In the genomic region with DNA sequence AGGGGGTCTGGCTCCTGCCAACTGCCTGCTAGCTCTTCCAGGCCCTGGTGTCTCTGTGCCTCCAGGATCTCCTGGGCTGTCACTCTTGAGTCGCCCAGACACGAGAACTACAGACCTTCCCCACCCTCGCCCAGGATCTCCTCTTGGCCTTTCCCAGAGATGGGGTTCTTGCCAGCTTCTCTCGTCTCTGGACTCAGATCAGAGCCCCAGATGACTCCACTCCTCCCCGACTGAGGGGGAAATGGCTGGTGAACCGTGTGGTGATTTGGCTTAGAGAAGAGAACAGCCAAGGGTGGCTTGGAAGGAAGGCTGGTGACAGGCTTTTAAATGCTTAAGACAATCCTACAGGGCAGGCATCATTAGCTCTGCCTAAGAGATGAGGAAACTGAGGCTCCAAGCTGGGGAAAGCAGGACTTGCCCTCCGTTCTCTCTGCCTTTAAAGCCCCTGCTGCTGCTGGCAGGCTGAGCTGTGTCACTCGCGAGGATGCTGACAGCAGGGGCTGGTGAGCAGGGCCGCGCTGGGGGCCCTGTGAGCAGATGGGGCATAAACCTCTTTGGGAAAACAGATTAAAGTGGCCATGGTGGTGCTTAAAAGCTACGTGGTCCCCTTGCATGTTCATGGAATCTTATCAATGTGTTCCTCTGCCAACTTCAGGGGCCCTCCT, we compare ENCODE assay signal across 19 cellular contexts.
"Had no signal": no experiment of that assay in that cellular context is flagged by ENCODE, and none has a peak within 500 bp of the region (broad histone marks: within the 10 kb centered on the region; RNA-seq: fewer than 3 reads in every experiment).

No MANE protein-coding gene starts in this region.

- H3K4me1 Mint-ChIP-seq: mesothelial cell of epicardium had no signal

- H3K9me3 Mint-ChIP-seq: activated CD4-positive, alpha-beta memory T cell treated with anti-CD3 and anti-CD28 coated beads, Interleukin-2, amount 10 ng/mL, durations not matched to agents 7 days and 5 days; activated CD4-positive, alpha-beta T cell treated with anti-CD3 and anti-CD28 coated beads, Interleukin-2, amount 10 ng/mL, durations not matched to agents 24 days and 14 days; activated T-helper 1 cell treated with anti-CD3 and anti-CD28 coated beads, Interleukin-12 subunit alpha, Interleukin-12 subunit beta, Interleukin-2, Interleukin-4 antibody, amounts not matched to agents 30 ng/mL and 10 ng/mL and 1 ng/mL, durations not matched to agents 14 hours and 24 hours and 36 hours had no signal

- H3K4me3 Mint-ChIP-seq: activated CD4-positive, alpha-beta memory T cell treated with anti-CD3 and anti-CD28 coated beads, Interleukin-2, amount 10 ng/mL, durations not matched to agents 7 days and 5 days; activated CD4-positive, alpha-beta T cell treated with anti-CD3 and anti-CD28 coated beads, Interleukin-2, amount 10 ng/mL, durations not matched to agents 24 days and 14 days; activated T-helper 1 cell treated with anti-CD3 and anti-CD28 coated beads, Interleukin-12 subunit alpha, Interleukin-12 subunit beta, Interleukin-2, Interleukin-4 antibody, amounts not matched to agents 30 ng/mL and 10 ng/mL and 1 ng/mL, durations not matched to agents 14 hours and 24 hours and 36 hours; mesothelial cell of epicardium; naive thymus-derived CD8-positive, alpha-beta T cell had no signal

- ATAC-seq: body of pancreas; gastroesophageal sphincter; naive thymus-derived CD8-positive, alpha-beta T cell had no signal

- H3K36me3 Mint-ChIP-seq: mesothelial cell of epicardium; naive thymus-derived CD8-positive, alpha-beta T cell; neural progenitor cell had no signal

- H3K27me3 Mint-ChIP-seq: activated CD4-positive, alpha-beta T cell treated with anti-CD3 and anti-CD28 coated beads, Interleukin-2, amount 10 ng/mL, durations not matched to agents 24 days and 14 days had no signal

- DNase-seq: activated CD4-positive, alpha-beta memory T cell treated with anti-CD3 and anti-CD28 coated beads, Interleukin-2, amount 10 ng/mL, durations not matched to agents 7 days and 5 days; activated CD4-positive, alpha-beta T cell treated with anti-CD3 and anti-CD28 coated beads, Interleukin-2, amount 10 ng/mL, durations not matched to agents 24 days and 14 days; activated gamma-delta T cell; activated naive CD4-positive, alpha-beta T cell treated with anti-CD3 and anti-CD28 coated beads, Interleukin-2, amount 50 U/mL, for 16 hours; anterior cingulate cortex; body of pancreas; esophagus squamous epithelium; head of caudate nucleus; hypothalamus; left ventricle myocardium inferior; naive thymus-derived CD8-positive, alpha-beta T cell; stimulated activated CD4-positive, alpha-beta T cell treated with anti-CD3 and anti-CD28 coated beads, Interleukin-2, amount 100 ng/mL, for 48 hours; stimulated activated CD8-positive, alpha-beta memory T cell treated with anti-CD3 and anti-CD28 coated beads, Interleukin-4, amount 100 ng/mL, for 48 hours; stimulated activated naive CD4-positive, alpha-beta T cell treated with Interleukin-2 at 50 U/mL for 16 hours; T-helper 2 cell had no signal

- H3K27ac Mint-ChIP-seq: activated CD4-positive, alpha-beta memory T cell treated with anti-CD3 and anti-CD28 coated beads, Interleukin-2, amount 10 ng/mL, durations not matched to agents 7 days and 5 days; activated CD4-positive, alpha-beta T cell treated with anti-CD3 and anti-CD28 coated beads, Interleukin-2, amount 10 ng/mL, durations not matched to agents 24 days and 14 days; mesothelial cell of epicardium; naive thymus-derived CD8-positive, alpha-beta T cell had no signal
